ENCODE assay signal across 1 cellular context in the genomic region with DNA sequence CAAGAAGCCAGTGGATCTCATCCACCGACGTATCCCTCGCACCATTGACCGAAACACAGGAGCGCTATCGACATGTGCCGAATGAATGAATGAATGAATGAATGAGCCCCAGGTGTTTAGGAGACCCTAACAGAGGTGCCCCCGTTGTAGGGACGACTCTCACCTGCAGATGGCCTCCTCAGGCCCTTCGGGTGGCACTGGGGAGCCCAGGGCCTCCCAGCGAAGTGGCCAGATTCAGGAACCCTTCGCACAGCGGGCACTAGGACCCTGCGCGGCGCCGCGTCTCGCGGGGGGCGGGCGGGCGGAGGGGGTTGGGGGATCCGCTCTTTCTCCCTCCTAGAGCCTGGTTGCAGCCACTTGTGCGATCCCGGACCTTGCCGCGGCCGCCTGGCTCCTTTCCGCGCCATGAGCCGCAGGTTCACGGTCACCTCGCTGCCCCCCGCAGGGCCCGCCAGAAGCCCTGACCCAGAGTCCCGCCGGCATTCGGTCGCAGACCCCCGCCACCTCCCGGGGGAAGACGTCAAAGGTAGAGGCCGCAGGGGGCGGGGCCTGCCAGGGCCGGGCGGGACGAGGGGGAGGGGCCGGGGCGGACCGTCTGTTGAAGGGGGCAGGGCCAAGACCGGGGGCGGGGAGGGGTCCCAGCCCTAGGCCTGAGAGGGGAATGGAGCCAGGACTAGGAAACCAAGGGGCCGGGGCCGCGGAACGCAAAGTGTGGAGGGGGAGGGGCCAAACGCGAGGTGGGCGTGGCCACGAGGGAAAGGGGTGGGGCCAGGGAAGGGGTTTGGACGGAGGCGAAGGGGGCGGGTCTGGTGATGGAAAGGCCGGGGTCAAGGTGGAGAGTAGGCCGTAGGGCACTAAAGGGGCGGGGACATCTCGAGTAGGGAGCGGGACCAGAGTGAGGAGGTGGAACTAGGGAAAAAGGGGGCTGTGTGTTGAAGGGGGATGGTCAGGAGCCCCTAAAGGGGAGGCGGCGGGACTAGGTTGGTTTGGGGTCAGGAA.
TF ChIP-seq lines count a peak whose summit lies in the region.

No MANE protein-coding gene starts in this region.

TF ChIP-seq in HepG2, 621 proteins besides CTCF, POLR2A, EP300 and RAD21 (continued from another document and continues in another):
- TF ChIP-seq, protein P1, sequence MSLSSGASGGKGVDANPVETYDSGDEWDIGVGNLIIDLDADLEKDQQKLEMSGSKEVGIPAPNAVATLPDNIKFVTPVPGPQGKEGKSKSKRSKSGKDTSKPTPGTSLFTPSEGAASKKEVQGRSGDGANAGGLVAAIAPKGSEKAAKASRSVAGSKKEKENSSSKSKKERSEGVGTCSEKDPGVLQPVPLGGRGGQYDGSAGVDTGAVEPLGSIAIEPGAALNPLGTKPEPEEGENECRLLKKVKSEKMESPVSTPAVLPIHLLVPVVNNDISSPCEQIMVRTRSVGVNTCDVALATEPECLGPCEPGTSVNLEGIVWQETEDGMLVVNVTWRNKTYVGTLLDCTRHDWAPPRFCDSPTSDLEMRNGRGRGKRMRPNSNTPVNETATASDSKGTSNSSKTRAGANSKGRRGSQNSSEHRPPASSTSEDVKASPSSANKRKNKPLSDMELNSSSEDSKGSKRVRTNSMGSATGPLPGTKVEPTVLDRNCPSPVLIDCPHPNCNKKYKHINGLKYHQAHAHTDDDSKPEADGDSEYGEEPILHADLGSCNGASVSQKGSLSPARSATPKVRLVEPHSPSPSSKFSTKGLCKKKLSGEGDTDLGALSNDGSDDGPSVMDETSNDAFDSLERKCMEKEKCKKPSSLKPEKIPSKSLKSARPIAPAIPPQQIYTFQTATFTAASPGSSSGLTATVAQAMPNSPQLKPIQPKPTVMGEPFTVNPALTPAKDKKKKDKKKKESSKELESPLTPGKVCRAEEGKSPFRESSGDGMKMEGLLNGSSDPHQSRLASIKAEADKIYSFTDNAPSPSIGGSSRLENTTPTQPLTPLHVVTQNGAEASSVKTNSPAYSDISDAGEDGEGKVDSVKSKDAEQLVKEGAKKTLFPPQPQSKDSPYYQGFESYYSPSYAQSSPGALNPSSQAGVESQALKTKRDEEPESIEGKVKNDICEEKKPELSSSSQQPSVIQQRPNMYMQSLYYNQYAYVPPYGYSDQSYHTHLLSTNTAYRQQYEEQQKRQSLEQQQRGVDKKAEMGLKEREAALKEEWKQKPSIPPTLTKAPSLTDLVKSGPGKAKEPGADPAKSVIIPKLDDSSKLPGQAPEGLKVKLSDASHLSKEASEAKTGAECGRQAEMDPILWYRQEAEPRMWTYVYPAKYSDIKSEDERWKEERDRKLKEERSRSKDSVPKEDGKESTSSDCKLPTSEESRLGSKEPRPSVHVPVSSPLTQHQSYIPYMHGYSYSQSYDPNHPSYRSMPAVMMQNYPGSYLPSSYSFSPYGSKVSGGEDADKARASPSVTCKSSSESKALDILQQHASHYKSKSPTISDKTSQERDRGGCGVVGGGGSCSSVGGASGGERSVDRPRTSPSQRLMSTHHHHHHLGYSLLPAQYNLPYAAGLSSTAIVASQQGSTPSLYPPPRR (CRISPR knock-in tag; IDR thresholded peaks at IDR 0.05; ENCODE audit: borderline replicate concordance), result 0 out of 2 replicates have a peak, but pooled peaks have one; percentile 34
- TF ChIP-seq RXRB (CRISPR knock-in tag; IDR thresholded peaks at IDR 0.05; ENCODE audit: borderline replicate concordance) (0 out of 2 replicates have a peak, but pooled peaks have one; percentile 4), KLF16 (CRISPR knock-in tag; IDR thresholded peaks at IDR 0.05) (peak in 1 of 2 experiments; percentile 73; a peak in 1 of 4 replicates), ZNF232 (CRISPR knock-in tag; IDR thresholded peaks at IDR 0.05; ENCODE audit: borderline replicate concordance) (no peak), ZNF282 (IDR thresholded peaks at IDR 0.05; ENCODE audit: partially characterized antibody) (no peak), ZNF331 (CRISPR knock-in tag; IDR thresholded peaks at IDR 0.05) (no peak), SP4 (CRISPR knock-in tag; IDR thresholded peaks at IDR 0.05) (peak; percentile 58; the same call in 1 of the 2 replicates), CC2D1A (CRISPR knock-in tag; IDR thresholded peaks at IDR 0.05) (no peak), DMAP1 (CRISPR knock-in tag; IDR thresholded peaks at IDR 0.05) (peak; percentile 31; the same call in 1 of the 2 replicates), ZIK1 (CRISPR knock-in tag; IDR thresholded peaks at IDR 0.05; ENCODE audit: borderline replicate concordance, low read depth) (0 out of 2 replicates have a peak, but pooled peaks have one; percentile 48), ZNF234 (CRISPR knock-in tag; conservative IDR thresholded peaks at IDR 0.05) (0 out of 2 replicates have a peak, but pooled peaks have one; percentile 27), ETV6 (CRISPR knock-in tag; conservative IDR thresholded peaks at IDR 0.05) (0 out of 2 replicates have a peak, but pooled peaks have one; percentile 47), KDM5A (IDR thresholded peaks at IDR 0.05; ENCODE audit: borderline replicate concordance, low read length) (peak; percentile 71; the same call in 1 of the 2 replicates), ZBTB38 (CRISPR knock-in tag; IDR thresholded peaks at IDR 0.05) (peak; percentile 66; the same call in 1 of the 2 replicates), ZNF746 (CRISPR knock-in tag; IDR thresholded peaks at IDR 0.05) (peak; percentile 63; the same call in 1 of the 2 replicates), SNAI1 (CRISPR knock-in tag; IDR thresholded peaks at IDR 0.05; ENCODE audit: borderline replicate concordance) (no peak), MYC (CRISPR knock-in tag; IDR thresholded peaks at IDR 0.05; ENCODE audit: borderline replicate concordance) (peak; percentile 28; the same call in 1 of the 2 replicates), KDM1A (CRISPR knock-in tag; IDR thresholded peaks at IDR 0.05) (peak; percentile 57; the same call in 1 of the 2 replicates), TBL1XR1 (IDR thresholded peaks at IDR 0.05; ENCODE audit: borderline replicate concordance, low read length, partially characterized antibody) (no peak), ZFX (CRISPR knock-in tag; IDR thresholded peaks at IDR 0.05; ENCODE audit: low read depth) (peak; percentile 91), ZBTB20 (CRISPR knock-in tag; IDR thresholded peaks at IDR 0.05; ENCODE audit: borderline replicate concordance, low read depth) (no peak), SALL1 (CRISPR knock-in tag; IDR thresholded peaks at IDR 0.05) (peak; percentile 51; the same call in 1 of the 2 replicates), ZNF839 (CRISPR knock-in tag; IDR thresholded peaks at IDR 0.05; ENCODE audit: borderline replicate concordance) (0 out of 2 replicates have a peak, but pooled peaks have one; percentile 21), TOPORS (CRISPR knock-in tag; IDR thresholded peaks at IDR 0.05) (0 out of 2 replicates have a peak, but pooled peaks have one; percentile 32), MEIS1 (CRISPR knock-in tag; IDR thresholded peaks at IDR 0.05; ENCODE audit: borderline replicate concordance) (0 out of 2 replicates have a peak, but pooled peaks have one; percentile 37), GPN1 (CRISPR knock-in tag; IDR thresholded peaks at IDR 0.05; ENCODE audit: borderline replicate concordance) (no peak), ZNF230 (CRISPR knock-in tag; IDR thresholded peaks at IDR 0.05) (0 out of 2 replicates have a peak, but pooled peaks have one; percentile 70), NFE2L1 (CRISPR knock-in tag; IDR thresholded peaks at IDR 0.05; ENCODE audit: borderline replicate concordance) (no peak), HMGA1 (CRISPR knock-in tag; conservative IDR thresholded peaks at IDR 0.05) (no peak), SOX5 (CRISPR knock-in tag; IDR thresholded peaks at IDR 0.05; ENCODE audit: borderline replicate concordance) (peak; percentile 14; the same call in 1 of the 2 replicates), ZNF605 (CRISPR knock-in tag; IDR thresholded peaks at IDR 0.05) (peak; percentile 28; the same call in 1 of the 2 replicates), MAF1 (CRISPR knock-in tag; IDR thresholded peaks at IDR 0.05; ENCODE audit: borderline replicate concordance) (no peak), ZBTB3 (CRISPR knock-in tag; IDR thresholded peaks at IDR 0.05; ENCODE audit: borderline replicate concordance, low read depth) (no peak)
- TF ChIP-seq, protein P2, sequence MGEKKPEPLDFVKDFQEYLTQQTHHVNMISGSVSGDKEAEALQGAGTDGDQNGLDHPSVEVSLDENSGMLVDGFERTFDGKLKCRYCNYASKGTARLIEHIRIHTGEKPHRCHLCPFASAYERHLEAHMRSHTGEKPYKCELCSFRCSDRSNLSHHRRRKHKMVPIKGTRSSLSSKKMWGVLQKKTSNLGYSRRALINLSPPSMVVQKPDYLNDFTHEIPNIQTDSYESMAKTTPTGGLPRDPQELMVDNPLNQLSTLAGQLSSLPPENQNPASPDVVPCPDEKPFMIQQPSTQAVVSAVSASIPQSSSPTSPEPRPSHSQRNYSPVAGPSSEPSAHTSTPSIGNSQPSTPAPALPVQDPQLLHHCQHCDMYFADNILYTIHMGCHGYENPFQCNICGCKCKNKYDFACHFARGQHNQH (CRISPR knock-in tag; IDR thresholded peaks at IDR 0.05), result 0 out of 2 replicates have a peak, but pooled peaks have one; percentile 34
- TF ChIP-seq, protein P3, sequence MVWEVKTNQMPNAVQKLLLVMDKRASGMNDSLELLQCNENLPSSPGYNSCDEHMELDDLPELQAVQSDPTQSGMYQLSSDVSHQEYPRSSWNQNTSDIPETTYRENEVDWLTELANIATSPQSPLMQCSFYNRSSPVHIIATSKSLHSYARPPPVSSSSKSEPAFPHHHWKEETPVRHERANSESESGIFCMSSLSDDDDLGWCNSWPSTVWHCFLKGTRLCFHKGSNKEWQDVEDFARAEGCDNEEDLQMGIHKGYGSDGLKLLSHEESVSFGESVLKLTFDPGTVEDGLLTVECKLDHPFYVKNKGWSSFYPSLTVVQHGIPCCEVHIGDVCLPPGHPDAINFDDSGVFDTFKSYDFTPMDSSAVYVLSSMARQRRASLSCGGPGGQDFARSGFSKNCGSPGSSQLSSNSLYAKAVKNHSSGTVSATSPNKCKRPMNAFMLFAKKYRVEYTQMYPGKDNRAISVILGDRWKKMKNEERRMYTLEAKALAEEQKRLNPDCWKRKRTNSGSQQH (CRISPR knock-in tag; IDR thresholded peaks at IDR 0.05; ENCODE audit: low read depth), result 0 out of 2 replicates have a peak, but pooled peaks have one; percentile 57
- TF ChIP-seq, protein P4, sequence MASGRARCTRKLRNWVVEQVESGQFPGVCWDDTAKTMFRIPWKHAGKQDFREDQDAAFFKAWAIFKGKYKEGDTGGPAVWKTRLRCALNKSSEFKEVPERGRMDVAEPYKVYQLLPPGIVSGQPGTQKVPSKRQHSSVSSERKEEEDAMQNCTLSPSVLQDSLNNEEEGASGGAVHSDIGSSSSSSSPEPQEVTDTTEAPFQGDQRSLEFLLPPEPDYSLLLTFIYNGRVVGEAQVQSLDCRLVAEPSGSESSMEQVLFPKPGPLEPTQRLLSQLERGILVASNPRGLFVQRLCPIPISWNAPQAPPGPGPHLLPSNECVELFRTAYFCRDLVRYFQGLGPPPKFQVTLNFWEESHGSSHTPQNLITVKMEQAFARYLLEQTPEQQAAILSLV (CRISPR knock-in tag; IDR thresholded peaks at IDR 0.05; ENCODE audit: borderline replicate concordance), result no peak; the same call in 1 of the 2 replicates
- TF ChIP-seq, protein P5, sequence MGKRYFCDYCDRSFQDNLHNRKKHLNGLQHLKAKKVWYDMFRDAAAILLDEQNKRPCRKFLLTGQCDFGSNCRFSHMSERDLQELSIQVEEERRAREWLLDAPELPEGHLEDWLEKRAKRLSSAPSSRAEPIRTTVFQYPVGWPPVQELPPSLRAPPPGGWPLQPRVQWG (CRISPR knock-in tag; IDR thresholded peaks at IDR 0.05; ENCODE audit: borderline replicate concordance, low read depth), result no peak
- TF ChIP-seq, protein P6, sequence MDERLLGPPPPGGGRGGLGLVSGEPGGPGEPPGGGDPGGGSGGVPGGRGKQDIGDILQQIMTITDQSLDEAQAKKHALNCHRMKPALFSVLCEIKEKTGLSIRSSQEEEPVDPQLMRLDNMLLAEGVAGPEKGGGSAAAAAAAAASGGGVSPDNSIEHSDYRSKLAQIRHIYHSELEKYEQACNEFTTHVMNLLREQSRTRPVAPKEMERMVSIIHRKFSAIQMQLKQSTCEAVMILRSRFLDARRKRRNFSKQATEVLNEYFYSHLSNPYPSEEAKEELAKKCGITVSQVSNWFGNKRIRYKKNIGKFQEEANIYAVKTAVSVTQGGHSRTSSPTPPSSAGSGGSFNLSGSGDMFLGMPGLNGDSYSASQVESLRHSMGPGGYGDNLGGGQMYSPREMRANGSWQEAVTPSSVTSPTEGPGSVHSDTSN (CRISPR knock-in tag; IDR thresholded peaks at IDR 0.05), result no peak
- TF ChIP-seq, protein P7, sequence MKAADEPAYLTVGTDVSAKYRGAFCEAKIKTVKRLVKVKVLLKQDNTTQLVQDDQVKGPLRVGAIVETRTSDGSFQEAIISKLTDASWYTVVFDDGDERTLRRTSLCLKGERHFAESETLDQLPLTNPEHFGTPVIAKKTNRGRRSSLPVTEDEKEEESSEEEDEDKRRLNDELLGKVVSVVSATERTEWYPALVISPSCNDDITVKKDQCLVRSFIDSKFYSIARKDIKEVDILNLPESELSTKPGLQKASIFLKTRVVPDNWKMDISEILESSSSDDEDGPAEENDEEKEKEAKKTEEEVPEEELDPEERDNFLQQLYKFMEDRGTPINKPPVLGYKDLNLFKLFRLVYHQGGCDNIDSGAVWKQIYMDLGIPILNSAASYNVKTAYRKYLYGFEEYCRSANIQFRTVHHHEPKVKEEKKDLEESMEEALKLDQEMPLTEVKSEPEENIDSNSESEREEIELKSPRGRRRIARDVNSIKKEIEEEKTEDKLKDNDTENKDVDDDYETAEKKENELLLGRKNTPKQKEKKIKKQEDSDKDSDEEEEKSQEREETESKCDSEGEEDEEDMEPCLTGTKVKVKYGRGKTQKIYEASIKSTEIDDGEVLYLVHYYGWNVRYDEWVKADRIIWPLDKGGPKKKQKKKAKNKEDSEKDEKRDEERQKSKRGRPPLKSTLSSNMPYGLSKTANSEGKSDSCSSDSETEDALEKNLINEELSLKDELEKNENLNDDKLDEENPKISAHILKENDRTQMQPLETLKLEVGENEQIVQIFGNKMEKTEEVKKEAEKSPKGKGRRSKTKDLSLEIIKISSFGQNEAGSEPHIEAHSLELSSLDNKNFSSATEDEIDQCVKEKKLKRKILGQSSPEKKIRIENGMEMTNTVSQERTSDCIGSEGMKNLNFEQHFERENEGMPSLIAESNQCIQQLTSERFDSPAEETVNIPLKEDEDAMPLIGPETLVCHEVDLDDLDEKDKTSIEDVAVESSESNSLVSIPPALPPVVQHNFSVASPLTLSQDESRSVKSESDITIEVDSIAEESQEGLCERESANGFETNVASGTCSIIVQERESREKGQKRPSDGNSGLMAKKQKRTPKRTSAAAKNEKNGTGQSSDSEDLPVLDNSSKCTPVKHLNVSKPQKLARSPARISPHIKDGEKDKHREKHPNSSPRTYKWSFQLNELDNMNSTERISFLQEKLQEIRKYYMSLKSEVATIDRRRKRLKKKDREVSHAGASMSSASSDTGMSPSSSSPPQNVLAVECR (CRISPR knock-in tag; IDR thresholded peaks at IDR 0.05; ENCODE audit: borderline replicate concordance), result peak; percentile 70; the same call in 1 of the 2 replicates
- TF ChIP-seq, protein P8, sequence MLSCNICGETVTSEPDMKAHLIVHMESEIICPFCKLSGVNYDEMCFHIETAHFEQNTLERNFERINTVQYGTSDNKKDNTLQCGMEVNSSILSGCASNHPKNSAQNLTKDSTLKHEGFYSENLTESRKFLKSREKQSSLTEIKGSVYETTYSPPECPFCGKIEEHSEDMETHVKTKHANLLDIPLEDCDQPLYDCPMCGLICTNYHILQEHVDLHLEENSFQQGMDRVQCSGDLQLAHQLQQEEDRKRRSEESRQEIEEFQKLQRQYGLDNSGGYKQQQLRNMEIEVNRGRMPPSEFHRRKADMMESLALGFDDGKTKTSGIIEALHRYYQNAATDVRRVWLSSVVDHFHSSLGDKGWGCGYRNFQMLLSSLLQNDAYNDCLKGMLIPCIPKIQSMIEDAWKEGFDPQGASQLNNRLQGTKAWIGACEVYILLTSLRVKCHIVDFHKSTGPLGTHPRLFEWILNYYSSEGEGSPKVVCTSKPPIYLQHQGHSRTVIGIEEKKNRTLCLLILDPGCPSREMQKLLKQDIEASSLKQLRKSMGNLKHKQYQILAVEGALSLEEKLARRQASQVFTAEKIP (CRISPR knock-in tag; IDR thresholded peaks at IDR 0.05; ENCODE audit: borderline replicate concordance), result no peak
